16 cellular contexts compared by ENCODE assay signal in genomic region chr1:161114556-161114955, GRCh38. TPM values are rescaled to one million over a fixed set of nuclear protein-coding genes. Genes with fewer than 3 reads are reported as not detected.
DNase-seq lines count a peak whose midpoint lies in the region; ATAC-seq, FAIRE-seq and TF ChIP-seq lines count a peak whose summit lies in the region.
"Had no signal": no experiment of that assay in that cellular context is flagged by ENCODE, and none has a peak within 500 bp of the region (broad histone marks: within the 10 kb centered on the region; RNA-seq: fewer than 3 reads in every experiment).

No MANE protein-coding gene starts in this region.

- peak overlapping the region; percentile 70 for H3K4me2 ChIP-seq in A549

- no peak for TF ChIP-seq POLR2A in A549 (IDR thresholded peaks at IDR 0.05; ENCODE audit: low read length)

- no peak for TF ChIP-seq RAD21 in A549 (conservative IDR thresholded peaks at IDR 0.05 in 1 of 2, IDR thresholded peaks at IDR 0.05 in 1 of 2)

- DNase-seq in A549 (ENCODE audit: low read depth in 1 of 2, low spot score in 1 of 2) (no peak), Calu3 (no peak), T-helper 17 cell (no peak), dorsolateral prefrontal cortex (no peak), NCI-H187 treated with DMSO at 0.1 percent for 48 hours (lab: John Stamatoyannopoulos, UW) (no peak), ureter (ENCODE audit: low spot score) (no peak), cerebellum (ENCODE audit: low spot score) (no peak)
- DNase-seq: aorta, NCI-H2081, NCI-H82, SHP77 treated with DMSO at 0.1 percent for 48 hours had no signal

- POLR2A ChIA-PET in A549 (lab: Yijun Ruan, JAX), result no interaction called here

- peaks cover 55% of the 10 kb centered on the region for H3K4me1 Mint-ChIP-seq in Calu3 (ENCODE audit: low read depth, unreplicated experiment)
- peaks cover 45% of the 10 kb centered on the region for H3K4me1 Mint-ChIP-seq in T-helper 17 cell

- H3K4me3 Mint-ChIP-seq in Calu3 (ENCODE audit: low read depth, unreplicated experiment) (peak overlapping the region; percentile 7), T-helper 17 cell (no peak overlapping the region)

- no peaks in the 10 kb centered on the region for H3K27me3 ChIP-seq in dorsolateral prefrontal cortex
- H3K27me3 ChIP-seq: tibial nerve had no signal

- intact Hi-C loops in Calu3 (cut with micrococcal nuclease; ENCODE audit: unreplicated experiment), result no loop called here
- intact Hi-C loops in dorsolateral prefrontal cortex (cut with DNase I), result no loop called here

- peak overlapping the region; percentile 1; the same call in 2 of the 3 replicates for H3K4me3 ChIP-seq in A549
- peak overlapping the region in 2 of 59 donors; percentile 2 to 5 for H3K4me3 ChIP-seq in dorsolateral prefrontal cortex
- H3K4me3 ChIP-seq: tibial nerve had no signal

- FAIRE-seq in A549 (lab: Jason Lieb, UNC), result no peak
- FAIRE-seq: GM12892 had no signal

- H3K27ac ChIP-seq in A549 (peak overlapping the region; percentile 49 to 97), dorsolateral prefrontal cortex (peak overlapping the region in 40 of 59 donors; percentile 3 to 78 (median 50))
- H3K27ac ChIP-seq: C4-2B, tibial nerve had no signal

- H3K36me3 Mint-ChIP-seq in Calu3 (ENCODE audit: insufficient read depth, unreplicated experiment) (peaks cover 58% of the 10 kb centered on the region), T-helper 17 cell (ENCODE audit: low read depth) (peaks cover 3% of the 10 kb centered on the region)

- H3K27me3 Mint-ChIP-seq in Calu3 (ENCODE audit: unreplicated experiment), result no peaks in the 10 kb centered on the region
- H3K27me3 Mint-ChIP-seq in T-helper 17 cell, result no peaks in the 10 kb centered on the region

- TF ChIP-seq CTCF in A549 (IDR thresholded peaks at IDR 0.05) (no peak), Calu3 (IDR thresholded peaks at IDR 0.05; ENCODE audit: unreplicated experiment) (no peak), dorsolateral prefrontal cortex (IDR thresholded peaks at IDR 0.05 in 54 of 56, conservative IDR thresholded peaks at IDR 0.05 in 2 of 56; ENCODE audit: low read depth in 1 of 56, partially characterized antibody in 56 of 56) (no peak)

- no TSS peak for BruUV-seq in Calu3 (replicated peaks; lab: Mats Ljungman, UMichigan)

- H3K27ac Mint-ChIP-seq in Calu3 (ENCODE audit: unreplicated experiment) (peak overlapping the region; percentile 94), T-helper 17 cell (peak overlapping the region; percentile 84)

- H3K9me3 ChIP-seq in A549, result no peaks in the 10 kb centered on the region
- no peaks in the 10 kb centered on the region for H3K9me3 ChIP-seq in T-helper 17 cell (ENCODE audit: control insufficient read depth, low read length, poor library complexity, severe bottlenecking)
- H3K9me3 ChIP-seq: tibial nerve had no signal

- ATAC-seq in A549 (no peak), T-helper 17 cell (no peak), GM21360 (IDR thresholded peaks at IDR 0.05; ENCODE audit: unreplicated experiment) (no peak)

- CTCF ChIA-PET in A549 (lab: Yijun Ruan, JAX) (interaction anchor here (0.6 to 6.1 kb wide), 3 partner anchors 16 to 782 kb away, joined by 3 to 40 read pairs (median 4); partner anchors contain the start of gene KLHDC9), Calu3 (lab: Charles Lee) (no interaction called here)

- WGBS in A549 (ENCODE audit: missing lambda C conversion rate), result 85% methylated on average over 2 of the region's 2 CpGs

- H3K4me1 ChIP-seq in A549, result peaks cover 52% of the 10 kb centered on the region

- H3K9me3 Mint-ChIP-seq in Calu3 (ENCODE audit: low read depth, unreplicated experiment), result no peaks in the 10 kb centered on the region

- no peak for TF ChIP-seq EP300 in A549 (IDR thresholded peaks at IDR 0.05)

TF ChIP-seq in A549, 52 proteins besides CTCF, POLR2A, EP300 and RAD21:
- TF ChIP-seq KDM5A (IDR thresholded peaks at IDR 0.05) (no peak), ZNF302 (CRISPR knock-in tag; IDR thresholded peaks at IDR 0.05) (no peak), NR3C1 (IDR thresholded peaks at IDR 0.05) (no peak), MAZ (IDR thresholded peaks at IDR 0.05; ENCODE audit: borderline replicate concordance, low read depth, low read length) (no peak), E2F6 (IDR thresholded peaks at IDR 0.05; ENCODE audit: borderline replicate concordance, low read depth) (no peak), HOXB5 (CRISPR knock-in tag; IDR thresholded peaks at IDR 0.05) (no peak), FOSB (CRISPR knock-in tag; IDR thresholded peaks at IDR 0.05) (no peak), JUNB (IDR thresholded peaks at IDR 0.05) (no peak), CEBPB (IDR thresholded peaks at IDR 0.05) (no peak), ESRRA (IDR thresholded peaks at IDR 0.05; ENCODE audit: borderline replicate concordance, low read length) (no peak), ZFP36 (IDR thresholded peaks at IDR 0.05; ENCODE audit: borderline replicate concordance, partially characterized antibody) (no peak), HES2 (IDR thresholded peaks at IDR 0.05) (no peak)

RNA-seq across cellular contexts. Expression of gene PFDN2, which starts 3.3 kb away (rescaled TPM):
- polyA plus RNA-seq in A549 (2011; rRNA removed) (106 and 187 TPM in 2 replicates), A549 (2017; fragmentation: RNase III; extraction: RNeasy Plus Mini Kit Qiagen cat#74134 plus additional on column Dnase treatment) (179 to 203 TPM (median 187 TPM) in 3 replicates)
- polyA plus RNA-seq in A549 (2012; cell fraction: cytosol; rRNA removed), result 142 and 276 TPM in 2 replicates
- polyA plus RNA-seq in A549 (2012; cell fraction: nucleus; rRNA removed), result 43.9 and 64.9 TPM in 2 replicates
- polyA minus RNA-seq in A549 (2011; rRNA and poly(A)+ RNA removed), result 14.6 and 21.9 TPM in 2 replicates
- total RNA-seq in Calu3 (2022) (121 and 129 TPM in 2 replicates), T-helper 17 cell (10 to 100 TPM; 34.5 to 37.1 TPM), dorsolateral prefrontal cortex (100 to 1,000 TPM in 3 of 120 experiments, 10 to 100 TPM in 117; 50.1 to 108 (median 72.3) TPM), ureter (39.2 TPM), cerebellum (22.1 TPM)

RNA-seq across cellular contexts. Expression of gene NIT1, which starts 3.3 kb away (rescaled TPM):
- polyA plus RNA-seq in A549 (2011; rRNA removed) (29.9 and 38.6 TPM in 2 replicates), A549 (2017; fragmentation: RNase III; extraction: RNeasy Plus Mini Kit Qiagen cat#74134 plus additional on column Dnase treatment) (44.5 to 49.4 TPM (median 45.8 TPM) in 3 replicates)
- polyA plus RNA-seq in A549 (2012; cell fraction: cytosol; rRNA removed), result 34.9 and 45.5 TPM in 2 replicates
- polyA plus RNA-seq in A549 (2012; cell fraction: nucleus; rRNA removed), result 63.1 and 65.0 TPM in 2 replicates
- polyA minus RNA-seq in A549 (2011; rRNA and poly(A)+ RNA removed), result 59.8 and 69.6 TPM in 2 replicates
- total RNA-seq in Calu3 (2022) (49.8 and 52.9 TPM in 2 replicates), T-helper 17 cell (10 to 100 TPM; 16.0 to 19.3 TPM), dorsolateral prefrontal cortex (10 to 100 TPM; 28.2 to 55.3 (median 40.7) TPM), ureter (34.7 TPM), cerebellum (25.0 TPM)

RNA-seq across cellular contexts. Expression of gene KLHDC9, which starts 16.4 kb away (rescaled TPM):
- polyA plus RNA-seq in A549 (2011; rRNA removed) (3.6 and 4.6 TPM in 2 replicates), A549 (2017; fragmentation: RNase III; extraction: RNeasy Plus Mini Kit Qiagen cat#74134 plus additional on column Dnase treatment) (0.93 to 2.0 TPM (median 1.2 TPM) in 3 replicates)
- 1.9 and 2.3 TPM in 2 replicates for polyA plus RNA-seq in A549 (2012; cell fraction: cytosol; rRNA removed)
- polyA plus RNA-seq in A549 (2012; cell fraction: nucleus; rRNA removed), result 2.8 and 3.9 TPM in 2 replicates
- polyA minus RNA-seq in A549 (2011; rRNA and poly(A)+ RNA removed), result 0.70 and 2.2 TPM in 2 replicates
- total RNA-seq in Calu3 (2022) (5.3 and 7.0 TPM in 2 replicates), T-helper 17 cell (under 1 TPM in 1 of 2 donors, not detected in 1; 0.57 TPM), dorsolateral prefrontal cortex (10 to 100 TPM; 15.1 to 54.9 (median 36.9) TPM), ureter (13.0 TPM), cerebellum (6.5 TPM)

RNA-seq across cellular contexts. Expression of gene DEDD, which starts 17.9 kb away (rescaled TPM):
- 35.9 and 38.4 TPM in 2 replicates for polyA plus RNA-seq in A549 (2011; rRNA removed)
- 41.2 and 47.2 TPM in 2 replicates for polyA plus RNA-seq in A549 (2012; cell fraction: cytosol; rRNA removed)
- 40.8 and 45.2 TPM in 2 replicates for polyA plus RNA-seq in A549 (2012; cell fraction: nucleus; rRNA removed)
- 20.5 to 25.9 TPM (median 25.3 TPM) in 3 replicates for polyA plus RNA-seq in A549 (2017; fragmentation: RNase III; extraction: RNeasy Plus Mini Kit Qiagen cat#74134 plus additional on column Dnase treatment)
- polyA minus RNA-seq in A549 (2011; rRNA and poly(A)+ RNA removed), result 54.6 and 75.4 TPM in 2 replicates
- 40.4 and 45.7 TPM in 2 replicates for total RNA-seq in Calu3 (2022)
- 10 to 100 TPM; 32.9 to 40.0 TPM for total RNA-seq in T-helper 17 cell
- 10 to 100 TPM; 23.9 to 40.2 (median 30.5) TPM for total RNA-seq in dorsolateral prefrontal cortex
- 34.0 TPM for total RNA-seq in ureter
- 17.2 TPM for total RNA-seq in cerebellum

RNA-seq across cellular contexts. Expression of gene NECTIN4, which starts 25.2 kb away (rescaled TPM):
- polyA plus RNA-seq in A549 (2011; rRNA removed), result 3.1 and 4.3 TPM in 2 replicates
- 2.1 and 2.5 TPM in 2 replicates for polyA plus RNA-seq in A549 (2012; cell fraction: cytosol; rRNA removed)
- polyA plus RNA-seq in A549 (2012; cell fraction: nucleus; rRNA removed), result 2.1 and 3.4 TPM in 2 replicates
- polyA plus RNA-seq in A549 (2017; fragmentation: RNase III; extraction: RNeasy Plus Mini Kit Qiagen cat#74134 plus additional on column Dnase treatment), result 1.3 to 1.8 TPM (median 1.5 TPM) in 3 replicates
- polyA minus RNA-seq in A549 (2011; rRNA and poly(A)+ RNA removed), result 9.2 and 10.7 TPM in 2 replicates
- total RNA-seq in Calu3 (2022), result 24.9 and 42.4 TPM in 2 replicates
- not detected for total RNA-seq in T-helper 17 cell
- total RNA-seq in dorsolateral prefrontal cortex, result 1 to 10 TPM in 1 of 120 experiments, under 1 TPM in 3, not detected in 116; 0.14 to 1.1 (median 0.23) TPM
- 75.6 TPM for total RNA-seq in ureter
- total RNA-seq in cerebellum, result not detected
- total RNA-seq: liver, tibial nerve had no signal
- polyA plus RNA-seq: aorta had no signal
